ENCODE assay signal across 11 cellular contexts in the genomic region with DNA sequence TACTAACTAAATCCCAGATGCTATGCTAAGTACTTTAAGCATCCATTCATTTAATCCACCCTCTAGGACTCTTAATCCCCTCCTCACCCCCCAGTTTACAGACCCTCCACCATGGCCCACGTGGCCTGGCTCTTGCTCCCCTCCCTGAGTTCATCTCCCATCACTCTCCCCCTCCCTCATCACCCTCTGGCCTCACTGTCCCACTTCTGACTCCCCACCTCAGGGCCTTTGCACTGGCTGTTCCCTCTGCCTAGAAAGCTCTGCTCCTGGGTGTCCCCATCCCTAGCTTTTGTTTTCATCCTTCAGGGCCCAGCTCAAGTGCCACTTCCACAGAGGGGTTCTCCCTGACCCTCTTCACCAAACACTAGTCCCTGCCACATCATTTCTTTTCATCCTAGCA.
"Had no signal": no experiment of that assay in that cellular context is flagged by ENCODE, and none has a peak within 500 bp of the region (broad histone marks: within the 10 kb centered on the region; RNA-seq: fewer than 3 reads in every experiment).

No MANE protein-coding gene starts in this region.

- DNase-seq: activated CD8-positive, alpha-beta memory T cell treated with anti-CD3 and anti-CD28 coated beads for 24 hours; activated effector memory CD4-positive, alpha-beta T cell treated with anti-CD3 and anti-CD28 coated beads, Interleukin-2, amount 50 U/mL, for 16 hours; left colon; lower lobe of right lung; sigmoid colon; spleen; stomach; testis; upper lobe of right lung had no signal

- H3K4me3 ChIP-seq: cardiac muscle cell, lower lobe of right lung, sigmoid colon, spleen, stomach, testis, upper lobe of right lung had no signal

- H3K4me1 ChIP-seq: parathyroid adenoma had no signal

- H3K36me3 ChIP-seq: cardiac muscle cell, lower lobe of right lung, sigmoid colon, stomach, upper lobe of right lung had no signal

- H3K27ac ChIP-seq: cardiac muscle cell, lower lobe of right lung, parathyroid adenoma, sigmoid colon, spleen, stomach, testis, upper lobe of right lung had no signal

- H3K9me3 ChIP-seq: lower lobe of right lung, sigmoid colon, spleen, stomach, testis, upper lobe of right lung had no signal

- H3K27me3 ChIP-seq: cardiac muscle cell, sigmoid colon, spleen, stomach, testis, upper lobe of right lung had no signal

- ATAC-seq: left colon, lower lobe of right lung, upper lobe of right lung had no signal
